ENCODE assay signal across 8 cellular contexts in the genomic region with DNA sequence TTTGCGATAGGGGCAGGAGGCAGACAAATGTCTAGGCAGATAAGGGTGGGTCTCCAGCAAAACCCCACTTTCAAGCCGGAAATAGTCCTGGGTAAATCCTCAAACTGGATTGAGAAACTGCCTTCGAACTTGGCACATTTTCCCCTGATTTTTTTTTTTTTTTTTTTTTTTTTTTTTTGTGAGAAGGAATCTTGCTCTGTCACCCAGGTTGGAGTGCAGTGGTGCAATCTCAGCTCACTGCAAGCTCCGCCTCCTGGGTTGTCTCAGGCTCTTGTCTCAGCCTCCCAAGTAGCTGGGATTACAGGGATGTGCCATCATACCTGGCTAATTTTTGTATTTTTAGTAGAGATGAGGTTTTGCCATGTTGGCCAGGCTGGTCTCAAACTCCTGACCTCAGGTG.
DNase-seq lines count a peak whose midpoint lies in the region; ATAC-seq and TF ChIP-seq lines count a peak whose summit lies in the region.
"Not testable (repeated sequence)": the region's sequence is repeated elsewhere in the genome, so short reads cannot be mapped to it uniquely, and the experiment has no call there.

No MANE protein-coding gene starts in this region.

- H2AK5ac ChIP-seq in trophoblast cell (ENCODE audit: low read length): peak overlapping the region; percentile 76

- H3K23ac ChIP-seq in trophoblast cell (ENCODE audit: low read length): not testable (repeated sequence)

- not testable (repeated sequence) for H3K4me3 Mint-ChIP-seq in chondrocyte (ENCODE audit: unreplicated experiment)

- peak overlapping the region; percentile 91 for H2BK12ac ChIP-seq in trophoblast cell (ENCODE audit: low read length)

- H3K4me1 ChIP-seq in HUES48 (ENCODE audit: control insufficient read depth, insufficient read depth, low read length) (peaks cover 38% of the 10 kb centered on the region), gastroesophageal sphincter (peaks cover 0 to 11% (median 5%) of the 10 kb centered on the region in 3 donors), trophoblast cell (ENCODE audit: control insufficient read depth in 1 of 2, insufficient read depth in 2 of 2, low read length in 2 of 2) (peaks cover 9 to 10% of the 10 kb centered on the region in 2 experiments)
- not testable (repeated sequence) for H3K4me1 ChIP-seq in left lung, uterus

- H2AFZ ChIP-seq in trophoblast cell (ENCODE audit: insufficient read depth, low read length, poor library complexity): not testable (repeated sequence)

- H3K79me2 ChIP-seq in trophoblast cell (ENCODE audit: control insufficient read depth, insufficient read depth, low read length, poor library complexity): not testable (repeated sequence)

- not testable (repeated sequence) for H3K27me3 Mint-ChIP-seq in chondrocyte (ENCODE audit: low read depth)

- not testable (repeated sequence) for H2BK5ac ChIP-seq in trophoblast cell (ENCODE audit: low read depth, low read length, poor library complexity)

- not testable (repeated sequence) for H3K4me2 ChIP-seq in trophoblast cell (ENCODE audit: low read length)

- ATAC-seq in gastroesophageal sphincter (peak; percentile 57), left lung (peak; percentile 87)

- not testable (repeated sequence) for H3K36me3 Mint-ChIP-seq in chondrocyte (ENCODE audit: low read depth)

- H3K9me3 Mint-ChIP-seq in chondrocyte (ENCODE audit: low read depth): not testable (repeated sequence)

- DNase-seq in EL (peak; percentile 18), SIG-M5 treated with dmso at 0.1 percent for 504 hours (lab: John Stamatoyannopoulos, UW; ENCODE audit: unreplicated experiment) (peak; percentile 64), trophoblast cell (peak in 1 of 2 donors; percentile 48), uterus (peak in 1 of 2 donors; percentile 52)
- not testable (repeated sequence) for DNase-seq in chondrocyte (ENCODE audit: low spot score); left lung

- H3K14ac ChIP-seq in trophoblast cell (ENCODE audit: low read length): not testable (repeated sequence)

- not testable (repeated sequence) for H3K4me3 ChIP-seq in HUES48 (ENCODE audit: low read depth, low read length); gastroesophageal sphincter; left lung; trophoblast cell (ENCODE audit: low read depth, low read length); uterus

- H2BK120ac ChIP-seq in trophoblast cell (ENCODE audit: insufficient read depth, low read length, poor library complexity): peak overlapping the region; percentile 88

- H4K8ac ChIP-seq in trophoblast cell (ENCODE audit: low read depth, low read length): not testable (repeated sequence)

- not testable (repeated sequence) for H3K9ac ChIP-seq in HUES48 (ENCODE audit: low read depth, low read length); trophoblast cell (ENCODE audit: low read length)

- not testable (repeated sequence) for H3K18ac ChIP-seq in trophoblast cell (ENCODE audit: low read length)

- H3K27me3 ChIP-seq in HUES48 (ENCODE audit: control insufficient read depth, insufficient read depth, low read length); gastroesophageal sphincter; left lung; trophoblast cell (ENCODE audit: insufficient read depth, low read length); uterus: not testable (repeated sequence)

- not testable (repeated sequence) for H3K36me3 ChIP-seq in HUES48 (ENCODE audit: control insufficient read depth, insufficient read depth, low read length); gastroesophageal sphincter; left lung; trophoblast cell (ENCODE audit: control insufficient read depth in 1 of 2, insufficient read depth in 2 of 2, low read length in 2 of 2); uterus

- H3K27ac Mint-ChIP-seq in chondrocyte (ENCODE audit: unreplicated experiment): peak overlapping the region; percentile 25

- not testable (repeated sequence) for H3K79me1 ChIP-seq in trophoblast cell (ENCODE audit: low read length)

- intact Hi-C loops in left lung (cut with DNase I); uterus (cut with DNase I; ENCODE audit: low total_unique reads): not testable (repeated sequence)

- 56 to 64% methylated on average over 3 to 4 of the region's 4 CpGs for WGBS in gastroesophageal sphincter (ENCODE audit: low coverage in 1 of 2), 2 donors
- WGBS in trophoblast cell (ENCODE audit: extremely low coverage, insufficient coverage, insufficient read length): no CpG with 5 or more reads among the region's 4 CpGs

- not testable (repeated sequence) for H3K9me3 ChIP-seq in HUES48 (ENCODE audit: control insufficient read depth, insufficient read depth, low read length); gastroesophageal sphincter; left lung; trophoblast cell (ENCODE audit: insufficient read depth, low read depth, low read length); uterus

- H3K4me1 Mint-ChIP-seq in chondrocyte (ENCODE audit: low read depth): peaks cover 27% of the 10 kb centered on the region

- peak overlapping the region; percentile 67 for H4K91ac ChIP-seq in trophoblast cell (ENCODE audit: low read depth, low read length)

- TF ChIP-seq POLR2A in gastroesophageal sphincter (IDR thresholded peaks at IDR 0.05); uterus (IDR thresholded peaks at IDR 0.05): not testable (repeated sequence)

- H4K12ac ChIP-seq in trophoblast cell (ENCODE audit: low read depth, low read length): not testable (repeated sequence)

- TF ChIP-seq CTCF in chondrocyte (IDR thresholded peaks at IDR 0.05); gastroesophageal sphincter (IDR thresholded peaks at IDR 0.05); left lung (IDR thresholded peaks at IDR 0.05); uterus (IDR thresholded peaks at IDR 0.05): not testable (repeated sequence)

- not testable (repeated sequence) for H3K4ac ChIP-seq in trophoblast cell (ENCODE audit: low read depth, low read length)

- TF ChIP-seq EP300 in gastroesophageal sphincter (IDR thresholded peaks at IDR 0.05): not testable (repeated sequence)

- H3K27ac ChIP-seq in HUES48 (ENCODE audit: low read depth, low read length): peak overlapping the region; percentile 58
- peak overlapping the region in 1 of 4 donors; percentile 17 for H3K27ac ChIP-seq in gastroesophageal sphincter
- peak overlapping the region in 1 of 2 donors; percentile 44 for H3K27ac ChIP-seq in left lung
- H3K27ac ChIP-seq in trophoblast cell (ENCODE audit: low read depth, low read length): peak overlapping the region; percentile 85
- H3K27ac ChIP-seq in uterus: peak overlapping the region; percentile 37 to 53
